In the genomic region with DNA sequence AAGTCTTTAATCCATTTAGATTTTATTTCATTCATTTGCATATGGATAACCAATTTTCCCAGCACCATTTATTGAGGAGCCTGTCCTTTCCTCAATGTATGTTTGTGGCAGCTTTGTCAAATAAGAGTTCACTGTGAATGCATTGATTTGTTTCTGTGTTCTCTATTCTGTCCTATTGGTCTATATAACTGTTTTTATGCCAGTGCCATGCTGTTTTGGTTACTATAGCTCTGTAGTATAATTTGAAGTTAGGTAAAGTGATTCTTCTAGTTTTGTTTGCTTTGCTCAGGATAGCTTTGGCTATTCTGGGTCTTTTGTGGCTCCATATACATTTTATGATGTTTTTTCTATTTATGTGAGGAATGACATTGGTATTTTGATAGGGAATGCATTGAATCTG, we compare ENCODE assay signal across 25 cellular contexts. TPM values are rescaled to one million over a fixed set of nuclear protein-coding genes. Genes with fewer than 3 reads are reported as not detected.
"Had no signal": no experiment of that assay in that cellular context is flagged by ENCODE, and none has a peak within 500 bp of the region (broad histone marks: within the 10 kb centered on the region; RNA-seq: fewer than 3 reads in every experiment).

No MANE protein-coding gene starts in this region.

- H3K4me1 ChIP-seq: left ventricle myocardium inferior, right atrium auricular region, right lobe of liver, transverse colon, upper lobe of left lung had no signal

- H3K27me3 ChIP-seq: neural progenitor cell, neutrophil, right atrium auricular region, right lobe of liver, transverse colon, upper lobe of left lung had no signal

- H3K36me3 ChIP-seq: left ventricle myocardium inferior, neural progenitor cell, neutrophil, right atrium auricular region, right lobe of liver, transverse colon, upper lobe of left lung had no signal

- H3K9me3 ChIP-seq: neutrophil, right lobe of liver had no signal

- H2AFZ ChIP-seq: neural progenitor cell had no signal

- H3K9ac ChIP-seq: neural progenitor cell had no signal

- ATAC-seq: natural killer cell; right lobe of liver; stimulated activated memory B cell treated with anti-CD40 and anti-IgM and Interleukin-4, amounts not matched to agents 10 μg/mL and 1 μg/mL and 100 μg/mL, for 72 hours; stimulated activated naive CD8-positive, alpha-beta T cell treated with anti-CD3 and anti-CD28 coated beads, Interleukin-15, amount 100 ng/mL, for 72 hours had no signal

- H3K4me2 ChIP-seq: neural progenitor cell, smooth muscle cell had no signal

- H3K27ac ChIP-seq: left ventricle myocardium inferior, neural progenitor cell, neutrophil, right atrium auricular region, right lobe of liver, transverse colon, upper lobe of left lung had no signal

- DNase-seq: islet precursor cell; left ventricle myocardium inferior; mesendoderm; naive B cell; natural killer cell; nephron progenitor cell; occipital lobe; right lobe of liver; stimulated activated CD4-positive, alpha-beta T cell treated with anti-CD3 and anti-CD28 coated beads, Interleukin-1b, Interleukin-23, amount 100 ng/mL, for 48 hours; stimulated activated CD4-positive, alpha-beta T cell treated with anti-CD3 and anti-CD28 coated beads, Interleukin-2, amount 100 ng/mL, for 48 hours; stimulated activated CD4-positive, alpha-beta T cell treated with anti-CD3 and anti-CD28 coated beads, Interleukin-4, amount 100 ng/mL, for 4 hours; stimulated activated CD8-positive, alpha-beta memory T cell treated with anti-CD3 and anti-CD28 coated beads, Interleukin-4, amount 100 ng/mL, for 48 hours; stimulated activated naive CD4-positive, alpha-beta T cell treated with Interleukin-2 at 50 U/mL for 16 hours; stimulated activated naive CD8-positive, alpha-beta T cell treated with anti-CD3 and anti-CD28 coated beads, Interleukin-15, amount 100 ng/mL, for 72 hours; substantia nigra; transverse colon; upper lobe of left lung had no signal

- H3K4me3 ChIP-seq: left ventricle myocardium inferior, lung, neural progenitor cell, right atrium auricular region, right lobe of liver, smooth muscle cell, transverse colon, upper lobe of left lung had no signal

RNA-seq across cellular contexts. Expression of gene MYO3B, which starts 7.4 kb away (rescaled TPM):
- total RNA-seq: osteocyte, progenitor cell of endocrine pancreas, right atrium auricular region had no signal
